20 cellular contexts compared by ENCODE assay signal in genomic region chr3:182413682-182414081, GRCh38.
"Had no signal": no experiment of that assay in that cellular context is flagged by ENCODE, and none has a peak within 500 bp of the region (broad histone marks: within the 10 kb centered on the region; RNA-seq: fewer than 3 reads in every experiment).

No MANE protein-coding gene starts in this region.

- H3K4me1 ChIP-seq: lower lobe of right lung, psoas muscle, spleen, tibial nerve, upper lobe of left lung had no signal

- H3K9me3 ChIP-seq: lower lobe of right lung, ovary, psoas muscle, spleen, thoracic aorta, tibial nerve, upper lobe of left lung had no signal

- H3K27me3 ChIP-seq: dorsolateral prefrontal cortex, ovary, spleen, tibial nerve, upper lobe of left lung had no signal

- DNase-seq: dorsolateral prefrontal cortex; effector CD4-positive, alpha-beta T cell; left ventricle myocardium superior; lower lobe of right lung; naive thymus-derived CD8-positive, alpha-beta T cell; nephron progenitor cell; nucleus accumbens; ovary; posterior cingulate gyrus; psoas muscle; right cardiac atrium; spleen; stimulated activated CD4-positive, alpha-beta T cell treated with anti-CD3 and anti-CD28 coated beads, Interleukin-2, amount 100 ng/mL, for 48 hours; stimulated activated naive B cell treated with anti-CD40 and anti-IgM and Interleukin-4, amounts not matched to agents 10 μg/mL and 1 μg/mL and 100 μg/mL, for 72 hours; upper lobe of left lung had no signal

- H3K36me3 ChIP-seq: lower lobe of right lung, ovary, spleen, thoracic aorta, tibial nerve, upper lobe of left lung had no signal

- H3K27ac ChIP-seq: dorsolateral prefrontal cortex, lower lobe of right lung, ovary, psoas muscle, skin epidermis, spleen, thoracic aorta, tibial nerve, upper lobe of left lung had no signal

- ATAC-seq: left ventricle myocardium superior; lower lobe of right lung; naive thymus-derived CD8-positive, alpha-beta T cell; psoas muscle; right cardiac atrium; stimulated activated naive B cell treated with anti-CD40 and anti-IgM and Interleukin-4, amounts not matched to agents 10 μg/mL and 1 μg/mL and 100 μg/mL, for 72 hours had no signal

- FAIRE-seq: frontal cortex, urothelium cell line had no signal

- H3K4me3 ChIP-seq: dorsolateral prefrontal cortex, lower lobe of right lung, ovary, psoas muscle, skin epidermis, spleen, thoracic aorta, tibial nerve, upper lobe of left lung had no signal
